1 cellular context compared by ENCODE assay signal in genomic region chr17:42010898-42011516, GRCh38.
TF ChIP-seq lines count a peak whose summit lies in the region.

No MANE protein-coding gene starts in this region.

TF ChIP-seq in HepG2, 621 proteins besides CTCF, POLR2A, EP300 and RAD21:
- TF ChIP-seq NFYB (CRISPR knock-in tag; IDR thresholded peaks at IDR 0.05) (peak; percentile 63), SNRNP70 (IDR thresholded peaks at IDR 0.05; ENCODE audit: low read depth, low read length) (no peak), GPN1 (CRISPR knock-in tag; IDR thresholded peaks at IDR 0.05; ENCODE audit: borderline replicate concordance) (no peak), TCF7 (IDR thresholded peaks at IDR 0.05; ENCODE audit: low read depth) (no peak), GATAD1 (CRISPR knock-in tag; IDR thresholded peaks at IDR 0.05) (no peak), ZFY (CRISPR knock-in tag; IDR thresholded peaks at IDR 0.05) (no peak), ERF (CRISPR knock-in tag; IDR thresholded peaks at IDR 0.05) (no peak), ZSCAN5A (CRISPR knock-in tag; IDR thresholded peaks at IDR 0.05; ENCODE audit: borderline replicate concordance) (no peak), ZNF331 (CRISPR knock-in tag; IDR thresholded peaks at IDR 0.05) (no peak), FOXA3 (CRISPR knock-in tag; IDR thresholded peaks at IDR 0.05) (no peak), ZNF574 (CRISPR knock-in tag; IDR thresholded peaks at IDR 0.05) (no peak), HNF1B (CRISPR knock-in tag; IDR thresholded peaks at IDR 0.05) (no peak), SRSF9 (IDR thresholded peaks at IDR 0.05; ENCODE audit: borderline replicate concordance, insufficient read depth, low read depth, low read length, poor library complexity, severe bottlenecking) (no peak), SP4 (CRISPR knock-in tag; IDR thresholded peaks at IDR 0.05) (no peak), SRSF4 (IDR thresholded peaks at IDR 0.05; ENCODE audit: low read depth, low read length, poor library complexity, severe bottlenecking) (no peak), HMGXB3 (CRISPR knock-in tag; IDR thresholded peaks at IDR 0.05; ENCODE audit: borderline replicate concordance) (peak; percentile 98), TEAD2 (CRISPR knock-in tag; IDR thresholded peaks at IDR 0.05) (no peak), NFYC (CRISPR knock-in tag; IDR thresholded peaks at IDR 0.05) (peak; percentile 63)
TF ChIP-seq in HepG2: peak in this region for 3.
